22 cellular contexts compared by ENCODE assay signal in genomic region chr4:7839856-7840255, GRCh38.
DNase-seq lines count a peak whose midpoint lies in the region; ATAC-seq and TF ChIP-seq lines count a peak whose summit lies in the region.
"Had no signal": no experiment of that assay in that cellular context is flagged by ENCODE, and none has a peak within 500 bp of the region (broad histone marks: within the 10 kb centered on the region; RNA-seq: fewer than 3 reads in every experiment).

No MANE protein-coding gene starts in this region.

- CTCF ChIA-PET in IMR-90 (lab: Yijun Ruan, JAX) = no interaction called here

- no peaks in the 10 kb centered on the region for H3K27me3 Mint-ChIP-seq in T-helper 17 cell
- peaks cover 27% of the 10 kb centered on the region for H3K27me3 Mint-ChIP-seq in glutamatergic neuron (ENCODE audit: unreplicated experiment)

- peak overlapping the region; percentile 54; the same call in 1 of the 3 replicates for H2BK15ac ChIP-seq in IMR-90 (ENCODE audit: low read depth, low read length)

- peak overlapping the region; percentile 41 for H3K27ac Mint-ChIP-seq in T-helper 17 cell
- H3K27ac Mint-ChIP-seq in glutamatergic neuron (ENCODE audit: unreplicated experiment) = peak overlapping the region; percentile 23
- H3K27ac Mint-ChIP-seq: IgD-negative memory B cell had no signal

- peak overlapping the region; percentile 66 for H3K4ac ChIP-seq in IMR-90 (ENCODE audit: low read depth, low read length)

- peak overlapping the region; percentile 28 to 57; a peak in 2 of 4 replicates for H4K8ac ChIP-seq in IMR-90 (ENCODE audit: low read depth in 2 of 2, low read length in 2 of 2)

- peak overlapping the region; percentile 73 for H2BK5ac ChIP-seq in IMR-90 (ENCODE audit: low read depth, low read length, poor library complexity, severe bottlenecking)

- H3K36me3 Mint-ChIP-seq in T-helper 17 cell (ENCODE audit: low read depth) (peaks cover 6% of the 10 kb centered on the region), glutamatergic neuron (ENCODE audit: unreplicated experiment) (peaks cover 12% of the 10 kb centered on the region)
- H3K36me3 Mint-ChIP-seq: IgD-negative memory B cell had no signal

- in situ Hi-C loops in IMR-90 (cut with MboI; ENCODE audit: low sequenced_read_pairs) = no loop called here

- H3F3A ChIP-seq in smooth muscle cell (ENCODE audit: low read depth) = peaks cover 29% of the 10 kb centered on the region

- TF ChIP-seq CTCF in IMR-90 (conservative IDR thresholded peaks at IDR 0.05; ENCODE audit: low read depth, low read length) = no peak
- TF ChIP-seq CTCF in glutamatergic neuron (IDR thresholded peaks at IDR 0.05; ENCODE audit: partially characterized antibody, unreplicated experiment) = no peak
- TF ChIP-seq CTCF in smooth muscle cell (IDR thresholded peaks at IDR 0.05; ENCODE audit: borderline replicate concordance, insufficient read depth, poor library complexity, severe bottlenecking) = no peak

- H3K79me2 ChIP-seq in smooth muscle cell (ENCODE audit: low read depth) = peaks cover 18% of the 10 kb centered on the region

- no peak overlapping the region; the same call in 1 of the 2 replicates for H3K14ac ChIP-seq in IMR-90 (replicated peaks; ENCODE audit: low read depth, low read length)

- H3K4me3 ChIP-seq in IMR-90 (ENCODE audit: insufficient read depth, low read depth, low read length) (no peak overlapping the region), smooth muscle cell (no peak overlapping the region)
- H3K4me3 ChIP-seq: HAP-1, Peyer's patch had no signal

- 100% methylated on average over 1 of the region's 4 CpGs; no CpG with 5 or more reads in 1 of the 2 experiments for WGBS in IMR-90 (ENCODE audit: extremely low coverage in 2 of 2, insufficient read length in 1 of 2), 2 experiments
- WGBS in smooth muscle cell (ENCODE audit: low lambda C conversion rate) = 89% methylated on average over 4 of the region's 4 CpGs

- BruUV-seq in IMR-90 (replicated peaks; lab: Mats Ljungman, UMichigan) = no TSS peak

- no peak for TF ChIP-seq POLR2A in IMR-90 (IDR thresholded peaks at IDR 0.05; ENCODE audit: low read depth, low read length)

- TF ChIP-seq RAD21 in IMR-90 (IDR thresholded peaks at IDR 0.05; ENCODE audit: low read length) = no peak

- no peak overlapping the region for H3K56ac ChIP-seq in IMR-90 (ENCODE audit: extremely low read depth, insufficient read depth, low read length)

- DNase-seq in IMR-90 = no peak
- no peak for DNase-seq in T-helper 17 cell
- DNase-seq in glutamatergic neuron = no peak
- no peak for DNase-seq in smooth muscle cell (lab: John Stamatoyannopoulos, UW; ENCODE audit: unreplicated experiment)
- DNase-seq in C1 segment of cervical spinal cord (lab: John Stamatoyannopoulos, UW) = no peak
- no peak for DNase-seq in NCI-H82 treated with DMSO at 0.1 percent for 48 hours (lab: John Stamatoyannopoulos, UW; ENCODE audit: unreplicated experiment)
- no peak for DNase-seq in DMS114 treated with DMSO at 0.1 percent for 48 hours (lab: John Stamatoyannopoulos, UW; ENCODE audit: unreplicated experiment)
- DNase-seq: BE2C, Calu3, GOT3, NCI-H1092, NCI-H1417 treated with DMSO at 0.1 percent for 48 hours, NCI-H1694 treated with DMSO at 0.1 percent for 48 hours, NCI-H2081, NCI-H2227 treated with DMSO at 0.1 percent for 48 hours, NCI-H526 treated with DMSO at 0.1 percent for 48 hours, Peyer's patch, SK-N-SH, SW 1271 had no signal

- H3K9me3 Mint-ChIP-seq in glutamatergic neuron (ENCODE audit: unreplicated experiment) = peaks cover 47% of the 10 kb centered on the region
- H3K9me3 Mint-ChIP-seq: IgD-negative memory B cell had no signal

- H3K27me3 ChIP-seq in IMR-90 (ENCODE audit: control insufficient read depth, insufficient read depth, low read length) (no peaks in the 10 kb centered on the region), smooth muscle cell (ENCODE audit: low read depth) (no peaks in the 10 kb centered on the region)
- H3K27me3 ChIP-seq: BE2C, Peyer's patch had no signal

- H3K9me3 ChIP-seq in IMR-90 (ENCODE audit: control insufficient read depth, insufficient read depth, low read length) (no peaks in the 10 kb centered on the region), T-helper 17 cell (ENCODE audit: control insufficient read depth, low read length, poor library complexity, severe bottlenecking) (no peaks in the 10 kb centered on the region), smooth muscle cell (replicated peaks; ENCODE audit: low read depth) (no peaks in the 10 kb centered on the region)
- H3K9me3 ChIP-seq: BE2C, HAP-1, Peyer's patch, SK-N-SH had no signal

- H3K23ac ChIP-seq in IMR-90 (ENCODE audit: low read depth, low read length) = no peak overlapping the region

- H4K20me1 ChIP-seq in IMR-90 (ENCODE audit: insufficient read depth, low read length) (peaks cover 5% of the 10 kb centered on the region; the same call in 1 of the 2 replicates), smooth muscle cell (ENCODE audit: low read depth) (no peaks in the 10 kb centered on the region)

- peak overlapping the region; percentile 24; the same call in 1 of the 2 replicates for H2AK5ac ChIP-seq in IMR-90 (ENCODE audit: low read depth, low read length)

- H2AFZ ChIP-seq in IMR-90 (replicated peaks; ENCODE audit: low read length, poor library complexity) (no peak overlapping the region), smooth muscle cell (ENCODE audit: low read depth) (no peak overlapping the region)

- ATAC-seq in IMR-90 (ENCODE audit: low read depth) (no peak), T-helper 17 cell (no peak)

- H3K4me3 Mint-ChIP-seq in T-helper 17 cell (no peak overlapping the region), glutamatergic neuron (ENCODE audit: unreplicated experiment) (no peak overlapping the region)
- H3K4me3 Mint-ChIP-seq: IgD-negative memory B cell had no signal

- H3K27ac ChIP-seq in IMR-90 (ENCODE audit: insufficient read depth, low read length) (no peak overlapping the region), smooth muscle cell (ENCODE audit: low read depth) (peak overlapping the region; percentile 96)
- H3K27ac ChIP-seq: KMS-11, Peyer's patch had no signal

- H4K5ac ChIP-seq in IMR-90 (ENCODE audit: low read depth, low read length) = peak overlapping the region; percentile 62; the same call in 1 of the 2 replicates

- peak overlapping the region; percentile 48; the same call in 1 of the 2 replicates for H2BK120ac ChIP-seq in IMR-90 (ENCODE audit: low read depth, low read length)

- H3K4me1 Mint-ChIP-seq in T-helper 17 cell (peaks cover 12% of the 10 kb centered on the region), glutamatergic neuron (ENCODE audit: low read depth, unreplicated experiment) (peaks cover 58% of the 10 kb centered on the region)

- no peak overlapping the region for H4K91ac ChIP-seq in IMR-90 (ENCODE audit: insufficient read depth, low read depth, low read length)

- H3K9ac ChIP-seq in IMR-90 (ENCODE audit: low read depth, low read length) (no peak overlapping the region), smooth muscle cell (ENCODE audit: low read depth) (no peak overlapping the region)
- H3K9ac ChIP-seq: KMS-11, SK-N-SH had no signal

- H3K4me2 ChIP-seq in IMR-90 (ENCODE audit: low read depth, low read length) (no peak overlapping the region), smooth muscle cell (no peak overlapping the region)
- H3K4me2 ChIP-seq: KMS-11, SK-N-SH had no signal

- H3K4me1 ChIP-seq in IMR-90 (ENCODE audit: control insufficient read depth, insufficient read depth, low read length) = peaks cover 22% of the 10 kb centered on the region
- peaks cover 22% of the 10 kb centered on the region for H3K4me1 ChIP-seq in smooth muscle cell (ENCODE audit: low read depth)
- H3K4me1 ChIP-seq: Peyer's patch had no signal

- H2AK9ac ChIP-seq in IMR-90 (replicated peaks; ENCODE audit: low read depth, low read length, poor library complexity) = no peak overlapping the region

- H3K18ac ChIP-seq in IMR-90 (ENCODE audit: low read depth, low read length) = no peak overlapping the region; the same call in 1 of the 2 replicates

- dilution Hi-C loops in IMR-90 (cut with HindIII; ENCODE audit: low sequenced_read_pairs, unreplicated experiment) = no loop called here

- intact Hi-C loops in IMR-90 (cut with micrococcal nuclease) = no loop called here

- POLR2A ChIA-PET in IMR-90 (lab: Charles Lee; ENCODE audit: unreplicated experiment) = no interaction called here

- peaks cover 30 to 68% of the 10 kb centered on the region in 2 experiments for H3K79me1 ChIP-seq in IMR-90 (ENCODE audit: low read depth in 1 of 2, low read length in 2 of 2)

- H3K36me3 ChIP-seq in IMR-90 (ENCODE audit: control insufficient read depth, insufficient read depth, low read length) (peaks cover 40% of the 10 kb centered on the region), smooth muscle cell (ENCODE audit: low read depth) (peaks cover 2% of the 10 kb centered on the region)

- H3K9me1 ChIP-seq in IMR-90 (ENCODE audit: insufficient read depth, low read length) = peaks cover 21% of the 10 kb centered on the region

- H2BK20ac ChIP-seq in IMR-90 (ENCODE audit: low read depth, low read length) = no peak overlapping the region

TF ChIP-seq in IMR-90, 13 proteins besides CTCF, POLR2A, EP300 and RAD21:
- TF ChIP-seq SMC3 (IDR thresholded peaks at IDR 0.05; ENCODE audit: low read depth, low read length) (no peak), MAFK (IDR thresholded peaks at IDR 0.05; ENCODE audit: low read depth, low read length) (no peak), CEBPB (IDR thresholded peaks at IDR 0.05; ENCODE audit: low read depth, low read length) (no peak)
